Comparison of ENCODE assay signal across 9 cellular contexts in the genomic region with DNA sequence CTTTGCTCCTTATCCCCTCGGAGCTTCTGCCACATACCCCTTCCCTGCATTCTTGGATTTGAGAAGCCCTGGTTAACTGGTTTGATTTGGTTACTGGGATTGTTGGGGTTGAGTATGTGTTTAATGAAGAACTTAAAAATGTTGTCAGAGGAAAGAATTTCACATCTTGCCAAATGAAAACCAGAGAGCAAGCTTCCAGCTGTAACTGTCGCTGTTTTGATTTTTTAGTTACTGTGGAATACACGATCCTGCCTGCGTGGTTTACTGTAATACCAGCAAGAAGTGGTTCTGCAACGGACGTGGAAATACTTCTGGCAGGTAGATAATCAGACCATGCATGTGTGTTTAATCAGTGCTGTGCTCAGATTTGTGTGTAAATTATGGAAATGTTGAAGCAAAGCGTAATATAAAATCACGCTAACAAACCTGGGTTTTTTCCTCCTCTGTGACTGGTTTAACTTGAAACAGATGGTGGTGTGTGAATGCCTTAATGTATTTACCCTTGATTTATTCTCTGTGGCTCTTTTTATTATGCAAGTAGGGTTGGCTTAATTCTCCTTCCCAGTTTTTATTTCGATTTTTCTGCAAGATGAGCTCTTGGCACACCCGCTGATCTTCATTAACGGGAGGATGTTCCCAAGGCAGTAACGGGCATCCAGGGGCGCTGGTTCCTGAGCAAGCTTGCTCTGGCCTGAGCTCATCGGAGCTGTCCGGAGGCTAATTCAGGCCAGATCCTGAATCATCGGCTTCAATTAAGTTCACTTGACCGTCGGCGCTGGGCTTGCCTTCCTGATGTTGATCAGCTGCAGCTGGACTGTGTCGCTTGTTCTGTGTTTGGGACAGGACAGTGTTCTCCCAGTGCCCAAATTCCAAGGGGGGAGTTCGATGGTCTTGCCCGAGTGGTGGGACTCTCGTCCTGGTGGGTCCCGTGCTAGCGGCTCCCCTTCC. TPM values are rescaled to one million over a fixed set of nuclear protein-coding genes. Genes with fewer than 3 reads are reported as not detected.
DNase-seq lines count a peak whose midpoint lies in the region; ATAC-seq and TF ChIP-seq lines count a peak whose summit lies in the region.
"Had no signal": no experiment of that assay in that cellular context is flagged by ENCODE, and none has a peak within 500 bp of the region (broad histone marks: within the 10 kb centered on the region; RNA-seq: fewer than 3 reads in every experiment).

No MANE protein-coding gene starts in this region.

- no TSS peak for BruUV-seq in PC-3 (replicated peaks; lab: Mats Ljungman, UMichigan)

- H3K36me3 ChIP-seq in PC-3 (ENCODE audit: low read depth, low read length) (peaks cover 34% of the 10 kb centered on the region; the same call in 1 of the 2 replicates), esophagus muscularis mucosa (peaks cover 19 to 38% (median 31%) of the 10 kb centered on the region in 4 donors), Karpas-422 (ENCODE audit: insufficient read depth, low read length) (peaks cover 21% of the 10 kb centered on the region; the same call in 1 of the 2 replicates), MG63 (peaks cover 60% of the 10 kb centered on the region)

- no peaks in the 10 kb centered on the region for H3K9me3 ChIP-seq in PC-3 (ENCODE audit: low read length)
- H3K9me3 ChIP-seq in esophagus muscularis mucosa, result no peaks in the 10 kb centered on the region
- H3K9me3 ChIP-seq in Karpas-422 (ENCODE audit: low read length), result no peaks in the 10 kb centered on the region
- H3K9me3 ChIP-seq in MG63, result no peaks in the 10 kb centered on the region

- H3K9me3 Mint-ChIP-seq in osteocyte (ENCODE audit: unreplicated experiment), result no peaks in the 10 kb centered on the region
- H3K9me3 Mint-ChIP-seq: activated B cell treated with CpG ODN at 0.5 μM for 24 hours had no signal

- H3K4me3 Mint-ChIP-seq in osteocyte (ENCODE audit: unreplicated experiment), result no peak overlapping the region

- DNase-seq in AG09319 (ENCODE audit: extremely low read depth, low read depth), result peak; percentile 89
- DNase-seq in PC-3, result no peak
- DNase-seq in esophagus muscularis mucosa (ENCODE audit: extremely low spot score), result no peak
- DNase-seq in osteocyte (ENCODE audit: extremely low spot score, unreplicated experiment), result no peak
- no peak for DNase-seq in Karpas-422
- no peak for DNase-seq in NCI-H1930 (lab: John Stamatoyannopoulos, UW)
- DNase-seq in NCI-H2107 (lab: John Stamatoyannopoulos, UW), result no peak
- DNase-seq in MG63, result no peak

- H3K27ac ChIP-seq in PC-3 (ENCODE audit: low read length), result no peak overlapping the region
- peak overlapping the region; percentile 75 to 81 (median 76) for H3K27ac ChIP-seq in esophagus muscularis mucosa (replicated peaks in 1 of 4)
- H3K27ac ChIP-seq in Karpas-422 (ENCODE audit: low read length), result no peak overlapping the region

- POLR2A ChIA-PET in PC-3 (lab: Charles Lee; ENCODE audit: unreplicated experiment), result no interaction called here

- H3K79me2 ChIP-seq in PC-3 (ENCODE audit: low read length) (peaks cover 78% of the 10 kb centered on the region), Karpas-422 (ENCODE audit: low read length) (peaks cover 78% of the 10 kb centered on the region)

- ATAC-seq in PC-3, result no peak

- peaks cover 18% of the 10 kb centered on the region for H3K4me1 Mint-ChIP-seq in osteocyte (ENCODE audit: unreplicated experiment)

- CTCF ChIA-PET in PC-3 (lab: Charles Lee), result interaction anchor here (0.6 to 0.8 kb wide), 2 partner anchors 50 to 75 kb away, joined by 4 to 7 read pairs; no protein-coding TSS in a partner anchor

- H3F3A ChIP-seq in PC-3 (ENCODE audit: low read length, unreplicated experiment), result no peaks in the 10 kb centered on the region

- H3K36me3 Mint-ChIP-seq in osteocyte (ENCODE audit: unreplicated experiment), result peaks cover 19% of the 10 kb centered on the region

- WGBS in esophagus muscularis mucosa, result 47% methylated on average over 15 of the region's 25 CpGs

- H4K20me1 ChIP-seq in PC-3 (ENCODE audit: low read length) (peaks cover 61% of the 10 kb centered on the region), Karpas-422 (ENCODE audit: insufficient read depth, low read depth, low read length) (peaks cover 68% of the 10 kb centered on the region)

- H3K4me3 ChIP-seq in PC-3 (ENCODE audit: low read length), result no peak overlapping the region
- peak overlapping the region in 1 of 4 donors; percentile 2 for H3K4me3 ChIP-seq in esophagus muscularis mucosa
- no peak overlapping the region for H3K4me3 ChIP-seq in Karpas-422 (ENCODE audit: low read length)
- H3K4me3 ChIP-seq in MG63, result no peak overlapping the region

- no peaks in the 10 kb centered on the region for H3K27me3 Mint-ChIP-seq in osteocyte (ENCODE audit: unreplicated experiment)
- H3K27me3 Mint-ChIP-seq: activated B cell treated with CpG ODN at 0.5 μM for 24 hours had no signal

- H3K9ac ChIP-seq in PC-3 (ENCODE audit: low read length) (no peak overlapping the region), Karpas-422 (ENCODE audit: low read length) (no peak overlapping the region)

- intact Hi-C loops in PC-3 (cut with micrococcal nuclease), result loop anchor here (1.0 kb wide), 1 partner anchor 74 kb away; no protein-coding TSS in a partner anchor
- intact Hi-C loops in esophagus muscularis mucosa (cut with DNase I), result loop anchor here (5.0 kb wide), 2 partner anchors 255 to 395 kb away; no protein-coding TSS in a partner anchor

- H2AFZ ChIP-seq in PC-3 (ENCODE audit: low read length) (no peak overlapping the region), Karpas-422 (ENCODE audit: low read length) (no peak overlapping the region)

- TF ChIP-seq EP300 in esophagus muscularis mucosa (IDR thresholded peaks at IDR 0.05), result no peak

- TF ChIP-seq CTCF in AG09319 (IDR thresholded peaks at IDR 0.05; ENCODE audit: low read depth, low read length) (no peak), PC-3 (conservative IDR thresholded peaks at IDR 0.05; ENCODE audit: low read depth, low read length) (peak; percentile 44; the same call in 1 of the 2 replicates), esophagus muscularis mucosa (IDR thresholded peaks at IDR 0.05) (peak in 1 of 3 experiments; percentile 7), osteocyte (IDR thresholded peaks at IDR 0.05) (peak; percentile 5)

- no peak overlapping the region for H3K4me2 ChIP-seq in PC-3 (ENCODE audit: low read length)
- H3K4me2 ChIP-seq in Karpas-422 (ENCODE audit: low read depth, low read length, poor library complexity, severe bottlenecking), result no peak overlapping the region

- H3K27ac Mint-ChIP-seq in osteocyte (ENCODE audit: unreplicated experiment), result peak overlapping the region; percentile 62

- no peak for TF ChIP-seq POLR2A in esophagus muscularis mucosa (IDR thresholded peaks at IDR 0.05; ENCODE audit: low read depth)

- H3K9me2 ChIP-seq in PC-3 (replicated peaks; ENCODE audit: low read length) (no peaks in the 10 kb centered on the region), Karpas-422 (replicated peaks; ENCODE audit: insufficient read depth, low read length) (no peaks in the 10 kb centered on the region)

- H3K4me1 ChIP-seq in PC-3 (ENCODE audit: insufficient read depth, low read length) (no peaks in the 10 kb centered on the region), esophagus muscularis mucosa (peaks cover 61 to 88% (median 80%) of the 10 kb centered on the region in 4 donors), Karpas-422 (ENCODE audit: low read length) (peaks cover 24% of the 10 kb centered on the region)

- H3K27me3 ChIP-seq in PC-3 (ENCODE audit: low read length), result no peaks in the 10 kb centered on the region
- H3K27me3 ChIP-seq in esophagus muscularis mucosa, result no peaks in the 10 kb centered on the region
- H3K27me3 ChIP-seq in Karpas-422 (ENCODE audit: low read length), result no peaks in the 10 kb centered on the region
- H3K27me3 ChIP-seq in MG63, result no peaks in the 10 kb centered on the region

RNA-seq across cellular contexts. Expression of a gene that starts 16.0 kb away (rescaled TPM):
- 97.1 and 155 TPM in 2 replicates for total RNA-seq in PC-3 (2014; rRNA removed)
- total RNA-seq in esophagus muscularis mucosa, result 100 to 1,000 TPM in 1 of 4 donors, 10 to 100 TPM in 3; 54.8 to 116 (median 77.4) TPM
- 58.0 and 64.2 TPM in 2 replicates for total RNA-seq in osteocyte
- total RNA-seq in Karpas-422 (2014; rRNA removed; shearing (Covaris generic); ENCODE audit: low replicate concordance), result 30.6 and 85.5 TPM in 2 replicates
- total RNA-seq in MG63 (2014; rRNA removed; shearing (Covaris generic); ENCODE audit: low replicate concordance), result 66.0 and 80.2 TPM in 2 replicates

RNA-seq across cellular contexts. Expression of a gene that starts 48.2 kb away (rescaled TPM):
- 0.95 and 3.3 TPM in 2 replicates for total RNA-seq in PC-3 (2014; rRNA removed)
- total RNA-seq in esophagus muscularis mucosa, result 1 to 10 TPM in 3 of 4 donors, under 1 TPM in 1; 0.42 to 3.2 (median 1.1) TPM
- total RNA-seq in osteocyte, result 6.5 and 8.5 TPM in 2 replicates
- total RNA-seq in Karpas-422 (2014; rRNA removed; shearing (Covaris generic); ENCODE audit: low replicate concordance), result not detected in 2 replicates
- total RNA-seq in MG63 (2014; rRNA removed; shearing (Covaris generic); ENCODE audit: low replicate concordance), result 8.4 and 9.9 TPM in 2 replicates
- total RNA-seq: activated B cell treated with CpG ODN at 0.5 μM for 24 hours had no signal

RNA-seq across cellular contexts. Expression of a gene that starts 56.7 kb away (rescaled TPM):
- total RNA-seq in PC-3 (2014; rRNA removed) (0.04 TPM in 1 of 2 replicates, not detected in the other), esophagus muscularis mucosa (under 1 TPM; 0.33 to 0.83 (median 0.62) TPM), osteocyte (0.13 and 0.57 TPM in 2 replicates)
- not detected in 2 replicates for total RNA-seq in Karpas-422 (2014; rRNA removed; shearing (Covaris generic); ENCODE audit: low replicate concordance)
- total RNA-seq in MG63 (2014; rRNA removed; shearing (Covaris generic); ENCODE audit: low replicate concordance), result 0.30 and 0.66 TPM in 2 replicates

Comparison
In these comparisons a context has a peak if more than half of its experiments do, and no peak if none do; other contexts are left out.
1. H3K27ac ChIP-seq: peak in esophagus muscularis mucosa (4 of 4); none in PC-3 (single experiment) and Karpas-422 (single experiment).